ENCODE assay signal across 21 cellular contexts in the genomic region with DNA sequence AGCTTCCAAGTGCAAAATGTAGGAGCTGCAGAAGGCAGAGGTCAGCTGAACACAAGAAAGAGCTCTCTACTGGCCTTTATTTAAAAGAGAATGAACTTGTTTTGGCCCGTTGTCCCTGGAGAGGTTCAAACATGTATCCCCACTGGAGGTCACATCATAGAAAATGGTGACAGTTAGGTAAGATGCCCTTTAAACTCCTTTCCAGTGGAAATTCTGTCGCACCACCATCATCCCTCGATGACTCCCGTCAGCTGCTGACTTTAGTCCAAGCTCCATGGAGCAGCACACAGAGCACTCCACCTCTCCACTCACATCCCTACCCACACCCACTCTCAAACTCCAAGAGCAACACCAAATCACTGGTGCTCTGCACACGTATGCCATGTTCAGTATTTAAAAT. TPM values are rescaled to one million over a fixed set of nuclear protein-coding genes. Genes with fewer than 3 reads are reported as not detected.
"Had no signal": no experiment of that assay in that cellular context is flagged by ENCODE, and none has a peak within 500 bp of the region (broad histone marks: within the 10 kb centered on the region; RNA-seq: fewer than 3 reads in every experiment).

No MANE protein-coding gene starts in this region.

- H3K27ac ChIP-seq: testis, upper lobe of left lung had no signal

- H3K4me3 Mint-ChIP-seq: activated naive CD8-positive, alpha-beta T cell treated with anti-CD3 and anti-CD28 coated beads for 36 hours; natural killer cell treated with Interleukin-12 subunit alpha and Interleukin-12 subunit beta and Interleukin-15 and Interleukin-18, amount 100 ng/mL, for 72 hours; T-helper 1 cell treated with Interleukin-12 subunit alpha and Interleukin-12 subunit beta and Interleukin-4 antibody, amounts not matched to agents 30 μg/mL and 1 μg/mL, for 36 hours had no signal

- H3K27me3 Mint-ChIP-seq: activated naive CD8-positive, alpha-beta T cell treated with anti-CD3 and anti-CD28 coated beads for 36 hours had no signal

- H3K27ac Mint-ChIP-seq: activated naive CD8-positive, alpha-beta T cell treated with anti-CD3 and anti-CD28 coated beads for 36 hours; natural killer cell treated with Interleukin-12 subunit alpha and Interleukin-12 subunit beta and Interleukin-15 and Interleukin-18, amount 100 ng/mL, for 72 hours; T-helper 1 cell treated with Interleukin-12 subunit alpha and Interleukin-12 subunit beta and Interleukin-4 antibody, amounts not matched to agents 30 μg/mL and 1 μg/mL, for 36 hours had no signal

- H3K9me3 Mint-ChIP-seq: activated naive CD8-positive, alpha-beta T cell treated with anti-CD3 and anti-CD28 coated beads for 36 hours; natural killer cell treated with Interleukin-12 subunit alpha and Interleukin-12 subunit beta and Interleukin-15 and Interleukin-18, amount 100 ng/mL, for 72 hours; T-helper 1 cell treated with Interleukin-12 subunit alpha and Interleukin-12 subunit beta and Interleukin-4 antibody, amounts not matched to agents 30 μg/mL and 1 μg/mL, for 36 hours had no signal

- H3K36me3 Mint-ChIP-seq: natural killer cell treated with Interleukin-12 subunit alpha and Interleukin-12 subunit beta and Interleukin-15 and Interleukin-18, amount 100 ng/mL, for 72 hours had no signal

- ATAC-seq: esophagus mucosa; natural killer cell treated with Interleukin-12 subunit alpha and Interleukin-12 subunit beta and Interleukin-15 and Interleukin-18, amount 100 ng/mL, for 72 hours had no signal

- H3K36me3 ChIP-seq: sigmoid colon, upper lobe of left lung had no signal

- DNase-seq: activated CD4-positive, alpha-beta T cell treated with anti-CD3 and anti-CD28 coated beads for 4 hours; activated CD4-positive, alpha-beta T cell treated with anti-CD3 and anti-CD28 coated beads, Interleukin-2, amount 50 U/mL, for 48 hours; activated CD4-positive, CD25-positive, alpha-beta regulatory T cell; activated naive CD4-positive, alpha-beta T cell treated with Interleukin-2 at 50 U/mL for 16 hours; activated naive CD8-positive, alpha-beta T cell treated with anti-CD3 and anti-CD28 coated beads for 36 hours; activated T-cell treated with anti-CD3 and anti-CD28 coated beads, Interleukin-2, amount 50 U/mL, for 48 hours; effector CD8-positive, alpha-beta T cell; foreskin melanocyte; head of caudate nucleus; hypothalamus; left ventricle myocardium superior; mammary epithelial cell; nucleus accumbens; sigmoid colon; stimulated activated CD4-positive, alpha-beta T cell treated with anti-CD3 and anti-CD28 coated beads, Interleukin-2, amount 100 ng/mL, for 48 hours; stimulated activated naive CD4-positive, alpha-beta T cell; testis; upper lobe of left lung had no signal

- H3K27me3 ChIP-seq: sigmoid colon, testis, upper lobe of left lung had no signal

- H3K4me1 Mint-ChIP-seq: activated naive CD8-positive, alpha-beta T cell treated with anti-CD3 and anti-CD28 coated beads for 36 hours had no signal

- H3K9me3 ChIP-seq: sigmoid colon, testis, upper lobe of left lung had no signal

- H3K4me3 ChIP-seq: sigmoid colon, testis, upper lobe of left lung had no signal

RNA-seq across cellular contexts. Expression of gene P4HA3, which starts 15.2 kb away (rescaled TPM):
- total RNA-seq: activated naive CD8-positive, alpha-beta T cell treated with anti-CD3 and anti-CD28 coated beads for 36 hours; natural killer cell treated with Interleukin-12 subunit alpha and Interleukin-12 subunit beta and Interleukin-15 and Interleukin-18, amount 100 ng/mL, for 72 hours had no signal
